Comparison of ENCODE assay signal across 1 cellular context in genomic region chr12:93347054-93347786, GRCh38.
TF ChIP-seq lines count a peak whose summit lies in the region.

No MANE protein-coding gene starts in this region.

TF ChIP-seq in K562, 482 proteins besides CTCF, POLR2A, EP300 and RAD21 (continued from another document and continues in another):
- TF ChIP-seq ZBTB49 (CRISPR knock-in tag; IDR thresholded peaks at IDR 0.05; ENCODE audit: borderline replicate concordance) (no peak), ZNF589 (CRISPR knock-in tag; IDR thresholded peaks at IDR 0.05; ENCODE audit: low read depth) (no peak), SIN3A (IDR thresholded peaks at IDR 0.05; ENCODE audit: borderline replicate concordance in 2 of 2, control insufficient read depth in 1 of 2, low read depth in 2 of 2, low read length in 2 of 2) (no peak), E2F3 (CRISPR knock-in tag; IDR thresholded peaks at IDR 0.05) (no peak), ARID3A (IDR thresholded peaks at IDR 0.05; ENCODE audit: borderline replicate concordance, low read depth, low read length) (no peak), PKNOX1 (IDR thresholded peaks at IDR 0.05) (peak; percentile 44), KAT8 (IDR thresholded peaks at IDR 0.05; ENCODE audit: low read depth) (no peak), TFE3 (CRISPR knock-in tag; IDR thresholded peaks at IDR 0.05) (peak; percentile 94), GABPA (tag; conservative IDR thresholded peaks at IDR 0.05; ENCODE audit: low read depth) (no peak), MECOM (CRISPR knock-in tag; IDR thresholded peaks at IDR 0.05) (no peak), USF1 (CRISPR knock-in tag; IDR thresholded peaks at IDR 0.05) (peak; percentile 47; the same call in 1 of the 2 replicates), ZNF740 (CRISPR knock-in tag; IDR thresholded peaks at IDR 0.05) (no peak), ZNF740 (tag; IDR thresholded peaks at IDR 0.05) (no peak), SUPT5H (IDR thresholded peaks at IDR 0.05) (no peak), ZNF3 (CRISPR knock-in tag; IDR thresholded peaks at IDR 0.05) (no peak), MEF2D (tag; conservative IDR thresholded peaks at IDR 0.05; ENCODE audit: low read depth) (no peak), MAFF (IDR thresholded peaks at IDR 0.05; ENCODE audit: low read length) (peak; percentile 92), ZNF77 (CRISPR knock-in tag; IDR thresholded peaks at IDR 0.05) (no peak), ZNF224 (CRISPR knock-in tag; IDR thresholded peaks at IDR 0.05) (no peak), CREB3 (tag; conservative IDR thresholded peaks at IDR 0.05; ENCODE audit: low read depth) (no peak), PBX2 (CRISPR knock-in tag; IDR thresholded peaks at IDR 0.05; ENCODE audit: low read depth) (no peak), PBX2 (tag; conservative IDR thresholded peaks at IDR 0.05; ENCODE audit: low read depth) (0 out of 2 replicates have a peak, but pooled peaks have one; percentile 17), NR0B1 (IDR thresholded peaks at IDR 0.05; ENCODE audit: partially characterized antibody) (no peak), RUNX1 (IDR thresholded peaks at IDR 0.05; ENCODE audit: low read depth) (no peak), HDAC6 (IDR thresholded peaks at IDR 0.05; ENCODE audit: low read depth, low read length) (no peak), DIDO1 (tag; IDR thresholded peaks at IDR 0.05; ENCODE audit: low read depth) (no peak), ZBTB12 (CRISPR knock-in tag; IDR thresholded peaks at IDR 0.05) (no peak), ZNF274 (IDR thresholded peaks at IDR 0.05; ENCODE audit: borderline replicate concordance, low read depth, low read length) (no peak), SNIP1 (IDR thresholded peaks at IDR 0.05; ENCODE audit: low read depth) (no peak), RBM14 (IDR thresholded peaks at IDR 0.05; ENCODE audit: borderline replicate concordance, insufficient read depth, low read depth, low read length) (no peak), ZBTB43 (CRISPR knock-in tag; IDR thresholded peaks at IDR 0.05) (no peak), RBM25 (IDR thresholded peaks at IDR 0.05; ENCODE audit: low read depth, low read length, severe bottlenecking) (no peak), TOE1 (IDR thresholded peaks at IDR 0.05; ENCODE audit: borderline replicate concordance) (peak; percentile 90), TOE1 (CRISPR knock-in tag; IDR thresholded peaks at IDR 0.05; ENCODE audit: borderline replicate concordance, low read depth) (no peak), SIX5 (IDR thresholded peaks at IDR 0.05; ENCODE audit: borderline replicate concordance in 1 of 2, insufficient read depth in 1 of 2, low read depth in 1 of 2, low read length in 2 of 2) (no peak), ELF4 (CRISPR knock-in tag; IDR thresholded peaks at IDR 0.05) (no peak), JUND (IDR thresholded peaks at IDR 0.05; ENCODE audit: borderline replicate concordance, low read depth, low read length) (0 out of 2 replicates have a peak, but pooled peaks have one; percentile 1), JUND (tag; IDR thresholded peaks at IDR 0.05; ENCODE audit: borderline replicate concordance, low read depth, low read length) (no peak), POLR2G (IDR thresholded peaks at IDR 0.05; ENCODE audit: low read depth, low read length) (no peak), EGR1 (conservative IDR thresholded peaks at IDR 0.05) (no peak), SP1 (CRISPR knock-in tag; IDR thresholded peaks at IDR 0.05) (no peak), ZNF766 (CRISPR knock-in tag; conservative IDR thresholded peaks at IDR 0.05) (no peak), PHB (CRISPR knock-in tag; IDR thresholded peaks at IDR 0.05) (no peak), ZNF143 (CRISPR knock-in tag; IDR thresholded peaks at IDR 0.05) (no peak), CEBPB (tag; IDR thresholded peaks at IDR 0.05) (no peak), HSF4 (CRISPR knock-in tag; IDR thresholded peaks at IDR 0.05; ENCODE audit: borderline replicate concordance) (no peak), ZNF655 (CRISPR knock-in tag; IDR thresholded peaks at IDR 0.05) (no peak), ZKSCAN1 (IDR thresholded peaks at IDR 0.05; ENCODE audit: low read depth, low read length) (no peak), YY1 (IDR thresholded peaks at IDR 0.05; ENCODE audit: borderline replicate concordance in 1 of 3, control insufficient read depth in 1 of 3, extremely low read depth in 1 of 3, insufficient read depth in 3 of 3, insufficient read length in 1 of 3, insufficient replicate concordance in 2 of 3, low read depth in 1 of 3, low read length in 2 of 3) (no peak)
